ENCODE assay signal across 9 cellular contexts in genomic region chr3:120908030-120908802, GRCh38. TPM values are rescaled to one million over a fixed set of nuclear protein-coding genes. Genes with fewer than 3 reads are reported as not detected.
DNase-seq lines count a peak whose midpoint lies in the region; ATAC-seq and TF ChIP-seq lines count a peak whose summit lies in the region.
"Had no signal": no experiment of that assay in that cellular context is flagged by ENCODE, and none has a peak within 500 bp of the region (broad histone marks: within the 10 kb centered on the region; RNA-seq: fewer than 3 reads in every experiment).

TSS of gene STXBP5L (plus strand) at chr3:120908205. CDS start at chr3:120909579, 1,374 bp downstream.

- no peaks in the 10 kb centered on the region for H3K9me3 ChIP-seq in RWPE2 (ENCODE audit: severe bottlenecking)

- TF ChIP-seq CTCF in HL-60 (IDR thresholded peaks at IDR 0.05; ENCODE audit: insufficient read depth, low read length) (no peak), RWPE2 (IDR thresholded peaks at IDR 0.05; ENCODE audit: poor library complexity, severe bottlenecking) (no peak), astrocyte of the spinal cord (IDR thresholded peaks at IDR 0.05; ENCODE audit: low read depth, low read length) (no peak)

- no peaks in the 10 kb centered on the region for H3K4me1 ChIP-seq in RWPE2 (ENCODE audit: insufficient read depth, poor library complexity, severe bottlenecking)

- in situ Hi-C loops in astrocyte of the spinal cord (cut with HindIII; ENCODE audit: low sequenced_read_pairs): no loop called here

- DNase-seq in Daoy (ENCODE audit: low read depth): peak; percentile 90
- DNase-seq in HL-60 (ENCODE audit: low read depth in 1 of 2, low spot score in 1 of 2): peak; percentile 25 to 67
- peak; percentile 65 for DNase-seq in RWPE2 (ENCODE audit: low spot score)
- peak; percentile 78 for DNase-seq in astrocyte of the spinal cord (ENCODE audit: low read depth, low spot score)
- peak; percentile 61 for DNase-seq in sciatic nerve (ENCODE audit: low spot score)
- DNase-seq in T-helper 9 cell: no peak

- H3K36me3 ChIP-seq in RWPE2 (ENCODE audit: low read depth): no peaks in the 10 kb centered on the region

- H3K4me3 ChIP-seq in HL-60 (replicated peaks; ENCODE audit: insufficient read depth, low read length) (peak within 1 kb of the TSS; percentile 36), RWPE2 (ENCODE audit: severe bottlenecking) (peak within 1 kb of the TSS; percentile 15), astrocyte of the spinal cord (ENCODE audit: low read depth, low read length) (peak within 1 kb of the TSS; percentile 36), iPS-11a (ENCODE audit: low read depth, low read length) (peak within 1 kb of the TSS; percentile 64)

- peaks cover 23% of the 10 kb centered on the region for H3K27me3 ChIP-seq in HL-60 (ENCODE audit: insufficient read depth, poor library complexity, severe bottlenecking)
- H3K27me3 ChIP-seq in RWPE2 (ENCODE audit: insufficient read depth, poor library complexity, severe bottlenecking): peaks cover 74% of the 10 kb centered on the region

- ATAC-seq in GM21381 (IDR thresholded peaks at IDR 0.05; ENCODE audit: unreplicated experiment) (peak; percentile 99), RWPE2 (ENCODE audit: low read depth) (peak; percentile 96), sciatic nerve (peak; percentile 76)

- H3K27ac ChIP-seq in HL-60 (replicated peaks): no peak within 1 kb of the TSS
- no peak within 1 kb of the TSS for H3K27ac ChIP-seq in RWPE2 (ENCODE audit: poor library complexity, severe bottlenecking)

- intact Hi-C loops in sciatic nerve (cut with DNase I): no loop called here

RNA-seq across cellular contexts. Expression of gene STXBP5L, which starts in this region (rescaled TPM):
- 0.09 and 0.17 TPM in 2 replicates for total RNA-seq in Daoy (2014; rRNA removed; shearing (Covaris generic))
- total RNA-seq in sciatic nerve: 1.4 TPM
- total RNA-seq: mononuclear cell had no signal

Comparison
In these comparisons a context has a peak if more than half of its experiments do, and no peak if none do; other contexts are left out.
1. Peak in DNase-seq in Daoy; RNA of the gene not detected or under 1 TPM.